In the genomic region with DNA sequence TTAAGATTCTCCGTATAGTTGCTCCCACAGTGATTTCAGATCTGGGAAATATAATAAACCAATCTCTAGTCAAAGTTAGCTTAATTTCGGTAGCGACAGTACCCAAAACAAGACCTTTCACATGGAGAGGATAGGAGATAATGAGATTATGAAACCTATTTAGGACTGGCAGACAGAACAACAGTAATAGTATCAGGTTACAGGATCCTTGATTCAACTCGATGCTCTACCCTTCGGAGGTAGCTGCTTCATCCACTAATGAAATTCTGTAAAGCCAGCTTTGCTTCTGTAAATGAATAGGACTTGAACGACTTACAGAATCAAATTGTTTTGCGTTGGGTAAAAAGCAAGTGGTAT, we compare ENCODE assay signal across 8 cellular contexts. TPM values are rescaled to one million over a fixed set of nuclear protein-coding genes. Genes with fewer than 3 reads are reported as not detected.
A peak's percentile ranks its signal among the peaks of the same experiment; 100 is the strongest.
DNase-seq lines count a peak whose midpoint lies in the region; ATAC-seq and TF ChIP-seq lines count a peak whose summit lies in the region.

No MANE protein-coding gene starts in this region.

- peak overlapping the region; percentile 61 for H3K4me3 ChIP-seq in AG09309 (ENCODE audit: control insufficient read depth, low read depth, low read length)
- H3K4me3 ChIP-seq in HUES6 (ENCODE audit: low read depth, low read length): peak overlapping the region; percentile 60
- peak overlapping the region; percentile 53 for H3K4me3 ChIP-seq in SU-DHL-6 (ENCODE audit: insufficient read depth, low read length, poor library complexity, severe bottlenecking)
- H3K4me3 ChIP-seq in fibroblast of lung (replicated peaks in 1 of 4; ENCODE audit: control extremely low read depth in 1 of 4, insufficient read depth in 1 of 4, low read depth in 3 of 4, low read length in 4 of 4): peak overlapping the region; percentile 53 to 99 (median 68)
- no peak overlapping the region for H3K4me3 ChIP-seq in trophoblast cell (ENCODE audit: low read depth, low read length)

- H2BK120ac ChIP-seq in trophoblast cell (ENCODE audit: insufficient read depth, low read length, poor library complexity): no peak overlapping the region

- H3K9me3 ChIP-seq in HUES6 (ENCODE audit: control insufficient read depth, insufficient read depth, low read depth, low read length) (no peaks in the 10 kb centered on the region), SU-DHL-6 (ENCODE audit: insufficient read depth, low read length) (no peaks in the 10 kb centered on the region), fibroblast of lung (ENCODE audit: control insufficient read depth, insufficient read depth, low read depth, low read length) (no peaks in the 10 kb centered on the region), trophoblast cell (ENCODE audit: insufficient read depth, low read depth, low read length) (no peaks in the 10 kb centered on the region)

- H3K36me3 ChIP-seq in HUES6 (ENCODE audit: control insufficient read depth, insufficient read depth, low read length) (peaks cover 17% of the 10 kb centered on the region), SU-DHL-6 (ENCODE audit: low read length) (peaks cover 20% of the 10 kb centered on the region), fibroblast of lung (ENCODE audit: control insufficient read depth, insufficient read depth, low read length) (no peaks in the 10 kb centered on the region), trophoblast cell (ENCODE audit: control insufficient read depth in 1 of 2, insufficient read depth in 2 of 2, low read length in 2 of 2) (no peaks in the 10 kb centered on the region)

- H3K27me3 ChIP-seq in HUES6 (ENCODE audit: control insufficient read depth, insufficient read depth, low read length) (no peaks in the 10 kb centered on the region), SU-DHL-6 (ENCODE audit: low read length) (no peaks in the 10 kb centered on the region), fibroblast of lung (ENCODE audit: control insufficient read depth, insufficient read depth, low read length) (no peaks in the 10 kb centered on the region), trophoblast cell (ENCODE audit: insufficient read depth, low read length) (no peaks in the 10 kb centered on the region)

- H2AK5ac ChIP-seq in trophoblast cell (ENCODE audit: low read length): no peak overlapping the region

- H3K4me1 ChIP-seq in HUES6 (ENCODE audit: control insufficient read depth, insufficient read depth, low read length) (peaks cover 9% of the 10 kb centered on the region), fibroblast of lung (ENCODE audit: control insufficient read depth, extremely low read depth, insufficient read depth, low read length) (peaks cover 8% of the 10 kb centered on the region), trophoblast cell (ENCODE audit: control insufficient read depth in 1 of 2, insufficient read depth in 2 of 2, low read length in 2 of 2) (no peaks in the 10 kb centered on the region)

- H3K4ac ChIP-seq in trophoblast cell (ENCODE audit: low read depth, low read length): no peak overlapping the region

- H3K18ac ChIP-seq in trophoblast cell (ENCODE audit: low read length): no peak overlapping the region

- peak; percentile 6 for ATAC-seq in GM19324 (IDR thresholded peaks at IDR 0.05; ENCODE audit: low FRiP score, unreplicated experiment)

- H4K20me1 ChIP-seq in SU-DHL-6 (ENCODE audit: low read depth, low read length) (peaks cover 28% of the 10 kb centered on the region), fibroblast of lung (ENCODE audit: control insufficient read depth, extremely low read depth, insufficient read depth, low read length) (no peaks in the 10 kb centered on the region)

- H3K79me2 ChIP-seq in SU-DHL-6 (ENCODE audit: insufficient read depth, low read length) (peaks cover 44% of the 10 kb centered on the region), fibroblast of lung (ENCODE audit: control insufficient read depth, insufficient read depth, low read length) (peaks cover 43% of the 10 kb centered on the region), trophoblast cell (ENCODE audit: control insufficient read depth, insufficient read depth, low read length, poor library complexity) (peaks cover 13% of the 10 kb centered on the region)

- H3K27ac ChIP-seq in HUES6 (ENCODE audit: low read depth, low read length) (peak overlapping the region; percentile 26), SU-DHL-6 (ENCODE audit: low read depth, low read length) (peak overlapping the region; percentile 40), fibroblast of lung (ENCODE audit: insufficient read depth, low read length) (peak overlapping the region; percentile 42), trophoblast cell (ENCODE audit: low read depth, low read length) (peak overlapping the region; percentile 69)

- no peak overlapping the region for H2BK12ac ChIP-seq in trophoblast cell (ENCODE audit: low read length)

- peak overlapping the region; percentile 67 for H3K4me2 ChIP-seq in SU-DHL-6 (ENCODE audit: low read depth, low read length, poor library complexity, severe bottlenecking)
- peak overlapping the region; percentile 72 for H3K4me2 ChIP-seq in fibroblast of lung (ENCODE audit: extremely low read depth, insufficient read depth, low read length)
- H3K4me2 ChIP-seq in trophoblast cell (ENCODE audit: low read length): peak overlapping the region; percentile 73

- H2AFZ ChIP-seq in SU-DHL-6 (ENCODE audit: low read depth, low read length, severe bottlenecking) (peak overlapping the region; percentile 37), fibroblast of lung (ENCODE audit: low read length) (peak overlapping the region; percentile 48), trophoblast cell (ENCODE audit: insufficient read depth, low read length, poor library complexity) (no peak overlapping the region)

- H3K9ac ChIP-seq in HUES6 (ENCODE audit: low read length): peak overlapping the region; percentile 47
- peak overlapping the region; percentile 48 for H3K9ac ChIP-seq in SU-DHL-6 (ENCODE audit: low read length)
- peak overlapping the region; percentile 40 for H3K9ac ChIP-seq in fibroblast of lung (ENCODE audit: insufficient read depth, low read length)
- no peak overlapping the region for H3K9ac ChIP-seq in trophoblast cell (ENCODE audit: low read length)

- peaks cover 9% of the 10 kb centered on the region for H3K79me1 ChIP-seq in trophoblast cell (ENCODE audit: low read length)

- no peaks in the 10 kb centered on the region for H3K9me2 ChIP-seq in SU-DHL-6 (replicated peaks; ENCODE audit: insufficient read depth, low read length)

- DNase-seq in AG09309 (ENCODE audit: low read depth): peak; percentile 38
- peak in 1 of 2 donors; percentile 77 for DNase-seq in fibroblast of lung (ENCODE audit: low read depth in 2 of 2)
- DNase-seq in trophoblast cell: peak; percentile 44 to 82
- no peak for DNase-seq in NCI-H1417 treated with DMSO at 0.1 percent for 48 hours (lab: John Stamatoyannopoulos, UW)
- no peak for DNase-seq in G401 (ENCODE audit: low spot score)

- WGBS in trophoblast cell (ENCODE audit: extremely low coverage, insufficient coverage, insufficient read length): no CpG with 5 or more reads among the region's 7 CpGs

- H3K14ac ChIP-seq in trophoblast cell (ENCODE audit: low read length): no peak overlapping the region

- H3F3A ChIP-seq in SU-DHL-6 (ENCODE audit: insufficient read depth): peaks cover 12% of the 10 kb centered on the region

- no peak overlapping the region for H4K91ac ChIP-seq in trophoblast cell (ENCODE audit: low read depth, low read length)

- no peak overlapping the region for H4K8ac ChIP-seq in trophoblast cell (ENCODE audit: low read depth, low read length)

- in situ Hi-C loops in G401 (cut with HindIII; ENCODE audit: low sequenced_read_pairs): no loop called here

- H3K23ac ChIP-seq in trophoblast cell (ENCODE audit: low read length): no peak overlapping the region

- TF ChIP-seq CTCF in AG09309 (IDR thresholded peaks at IDR 0.05; ENCODE audit: control insufficient read depth, insufficient read depth, low read depth, low read length, missing control alignments) (no peak), SU-DHL-6 (IDR thresholded peaks at IDR 0.05; ENCODE audit: insufficient read depth, low read length, poor library complexity, severe bottlenecking) (no peak), fibroblast of lung (conservative IDR thresholded peaks at IDR 0.05 in 1 of 2, IDR thresholded peaks at IDR 0.05 in 1 of 2; ENCODE audit: low read depth in 1 of 2, low read length in 2 of 2) (no peak)

- no peak overlapping the region for H4K12ac ChIP-seq in trophoblast cell (ENCODE audit: low read depth, low read length)

- H2BK5ac ChIP-seq in trophoblast cell (ENCODE audit: low read depth, low read length, poor library complexity): no peak overlapping the region

RNA-seq across cellular contexts. Expression of gene AKIRIN2, which starts 0.5 kb away (rescaled TPM):
- 20.0 and 33.7 TPM in 2 replicates for total RNA-seq in fibroblast of lung
- 34.4 and 41.0 TPM in 2 replicates for polyA plus RNA-seq in fibroblast of lung
- polyA plus RNA-seq in fibroblast of lung (2012): 38.4 and 47.4 TPM in 2 replicates
- 13.6 TPM in 2 replicates for polyA minus RNA-seq in fibroblast of lung (ENCODE audit: low replicate concordance)
- polyA plus RNA-seq in trophoblast cell (2013): 86.1 and 86.4 TPM in 2 replicates
- 11.5 and 41.3 TPM in 2 replicates for total RNA-seq in G401 (2014; rRNA removed; shearing (Covaris generic))

Comparison
In these comparisons a context has a peak if more than half of its experiments do, and no peak if none do; other contexts are left out.
1. DNase-seq: peak in AG09309 (single experiment) and trophoblast cell (2 of 2); none in NCI-H1417 treated with DMSO at 0.1 percent for 48 hours (single experiment) and G401 (single experiment).
2. Peak in every context shown above with its lines, with median percentiles within 50 percentile points of each other: H3K27ac ChIP-seq and H3K4me2 ChIP-seq.